Comparison of ENCODE assay signal across 12 cellular contexts in the genomic region with DNA sequence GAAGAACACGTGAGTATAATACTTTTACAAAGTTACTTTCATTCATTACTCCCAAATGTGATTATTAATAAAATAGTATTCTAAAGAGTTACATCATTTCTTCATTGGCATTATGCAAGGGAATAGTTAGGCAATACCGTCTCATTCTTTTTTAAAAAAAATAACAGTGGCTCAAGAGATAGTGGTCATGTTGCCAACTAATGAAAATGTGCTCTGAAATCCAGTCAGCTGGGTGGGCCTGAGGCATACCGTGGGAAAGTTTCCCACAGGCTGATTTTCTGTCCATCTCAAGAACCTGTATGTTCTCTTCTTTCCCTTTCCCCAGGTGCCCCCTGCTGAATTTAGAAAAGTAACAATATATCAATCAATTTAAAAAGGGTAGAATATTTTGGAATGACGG. TPM values are rescaled to one million over a fixed set of nuclear protein-coding genes. Genes with fewer than 3 reads are reported as not detected.
DNase-seq lines count a peak whose midpoint lies in the region; ATAC-seq and TF ChIP-seq lines count a peak whose summit lies in the region.
"Had no signal": no experiment of that assay in that cellular context is flagged by ENCODE, and none has a peak within 500 bp of the region (broad histone marks: within the 10 kb centered on the region; RNA-seq: fewer than 3 reads in every experiment).

No MANE protein-coding gene starts in this region.

- H2BK120ac ChIP-seq in IMR-90 (ENCODE audit: low read depth, low read length) (no peak overlapping the region), mesenchymal stem cell (ENCODE audit: low read depth, low read length) (no peak overlapping the region)

- H2BK15ac ChIP-seq in IMR-90 (ENCODE audit: low read depth, low read length) (no peak overlapping the region), mesenchymal stem cell (ENCODE audit: low read depth, poor library complexity, severe bottlenecking) (no peak overlapping the region)

- no peak overlapping the region for H2BK12ac ChIP-seq in mesenchymal stem cell (ENCODE audit: low read length in 2 of 2)

- H2BK20ac ChIP-seq in IMR-90 (ENCODE audit: low read depth, low read length), result no peak overlapping the region

- WGBS in IMR-90 (ENCODE audit: extremely low coverage in 2 of 2, insufficient read length in 1 of 2), 2 experiments, result no CpG with 5 or more reads among the region's 4 CpGs
- 95% methylated on average over 3 of the region's 4 CpGs for WGBS in mesenchymal stem cell

- H2BK5ac ChIP-seq in IMR-90 (ENCODE audit: low read depth, low read length, poor library complexity, severe bottlenecking) (no peak overlapping the region), mesenchymal stem cell (ENCODE audit: low read depth, low read length, poor library complexity, severe bottlenecking) (no peak overlapping the region)

- no peak overlapping the region for H4K91ac ChIP-seq in IMR-90 (ENCODE audit: insufficient read depth, low read depth, low read length)
- H4K91ac ChIP-seq in mesenchymal stem cell (ENCODE audit: low read length), result no peak overlapping the region

- H3K9me1 ChIP-seq in IMR-90 (ENCODE audit: insufficient read depth, low read length), result peaks cover 7% of the 10 kb centered on the region

- ATAC-seq in IMR-90 (ENCODE audit: low read depth) (no peak), GM19452 (IDR thresholded peaks at IDR 0.05; ENCODE audit: unreplicated experiment) (no peak)
- ATAC-seq in naive thymus-derived CD4-positive, alpha-beta T cell, result no peak
- no peak for ATAC-seq in stimulated activated effector memory CD8-positive, alpha-beta T cell treated with anti-CD3 and anti-CD28 coated beads, Interleukin-12 subunit alpha, Interleukin-12 subunit beta, amount 100 ng/mL, for 72 hours

- intact Hi-C loops in IMR-90 (cut with micrococcal nuclease), result loop anchor here (2.0 kb wide), 1 partner anchor 118 kb away; no protein-coding TSS in a partner anchor
- intact Hi-C loops in dorsolateral prefrontal cortex (cut with DNase I), result no loop called here
- intact Hi-C loops in naive thymus-derived CD4-positive, alpha-beta T cell (cut with micrococcal nuclease), result loop anchor here (1.0 to 5.0 kb wide), 3 partner anchors 14 to 117 kb away; no protein-coding TSS in a partner anchor

- H3K56ac ChIP-seq in IMR-90 (ENCODE audit: extremely low read depth, insufficient read depth, low read length), result no peak overlapping the region

- no peaks in the 10 kb centered on the region for H3K27me3 ChIP-seq in ACC112 (ENCODE audit: insufficient read depth, low read length)
- H3K27me3 ChIP-seq in IMR-90 (ENCODE audit: control insufficient read depth, insufficient read depth, low read length), result no peaks in the 10 kb centered on the region
- H3K27me3 ChIP-seq in dorsolateral prefrontal cortex, result no peaks in the 10 kb centered on the region
- H3K27me3 ChIP-seq in mesenchymal stem cell (ENCODE audit: control insufficient read depth in 1 of 2, insufficient read depth in 1 of 2, low read length in 2 of 2), result no peaks in the 10 kb centered on the region
- no peaks in the 10 kb centered on the region for H3K27me3 ChIP-seq in naive thymus-derived CD4-positive, alpha-beta T cell (ENCODE audit: control insufficient read depth in 2 of 2, insufficient read depth in 2 of 2, low read length in 2 of 2)

- no peak for TF ChIP-seq RAD21 in IMR-90 (IDR thresholded peaks at IDR 0.05; ENCODE audit: low read length)

- no peaks in the 10 kb centered on the region for H3K9me3 ChIP-seq in IMR-90 (ENCODE audit: control insufficient read depth, insufficient read depth, low read length)
- H3K9me3 ChIP-seq in mesenchymal stem cell (ENCODE audit: control insufficient read depth, low read length), result no peaks in the 10 kb centered on the region
- H3K9me3 ChIP-seq in naive thymus-derived CD4-positive, alpha-beta T cell (ENCODE audit: control insufficient read depth in 2 of 3, low read length in 3 of 3), result no peaks in the 10 kb centered on the region

- no peak overlapping the region for H3K4me3 Mint-ChIP-seq in naive thymus-derived CD4-positive, alpha-beta T cell
- no peak overlapping the region for H3K4me3 Mint-ChIP-seq in stimulated activated effector memory CD8-positive, alpha-beta T cell treated with anti-CD3 and anti-CD28 coated beads, Interleukin-12 subunit alpha, Interleukin-12 subunit beta, amount 100 ng/mL, for 72 hours

- no peaks in the 10 kb centered on the region for H3K9me3 Mint-ChIP-seq in naive thymus-derived CD4-positive, alpha-beta T cell
- no peaks in the 10 kb centered on the region for H3K9me3 Mint-ChIP-seq in stimulated activated effector memory CD8-positive, alpha-beta T cell treated with anti-CD3 and anti-CD28 coated beads, Interleukin-12 subunit alpha, Interleukin-12 subunit beta, amount 100 ng/mL, for 72 hours

- dilution Hi-C loops in IMR-90 (cut with HindIII; ENCODE audit: low sequenced_read_pairs, unreplicated experiment), result no loop called here

- peaks cover 10 to 40% (median 17%) of the 10 kb centered on the region in 5 donors for H3K36me3 Mint-ChIP-seq in naive thymus-derived CD4-positive, alpha-beta T cell
- H3K36me3 Mint-ChIP-seq in stimulated activated effector memory CD8-positive, alpha-beta T cell treated with anti-CD3 and anti-CD28 coated beads, Interleukin-12 subunit alpha, Interleukin-12 subunit beta, amount 100 ng/mL, for 72 hours, result peaks cover 98% of the 10 kb centered on the region

- H2AK5ac ChIP-seq in IMR-90 (ENCODE audit: low read depth, low read length) (no peak overlapping the region), mesenchymal stem cell (ENCODE audit: low read length, severe bottlenecking) (no peak overlapping the region)

- peak; percentile 61 for DNase-seq in IMR-90
- DNase-seq in dorsolateral prefrontal cortex, result no peak
- DNase-seq in mesenchymal stem cell, result peak; percentile 16
- DNase-seq in naive thymus-derived CD4-positive, alpha-beta T cell, result no peak
- DNase-seq in stimulated activated effector memory CD8-positive, alpha-beta T cell treated with anti-CD3 and anti-CD28 coated beads, Interleukin-12 subunit alpha, Interleukin-12 subunit beta, amount 100 ng/mL, for 72 hours (ENCODE audit: low spot score in 2 of 2), result no peak
- DNase-seq in C1 segment of cervical spinal cord (lab: John Stamatoyannopoulos, UW), result no peak
- DNase-seq: activated CD4-positive, CD25-positive, alpha-beta regulatory T cell; activated T-cell treated with anti-CD3 and anti-CD28 coated beads, Interleukin-2, amount 50 U/mL, for 1 hour; DMS79; NCI-H2081 had no signal

- peaks cover 10% of the 10 kb centered on the region for H4K20me1 ChIP-seq in IMR-90 (ENCODE audit: insufficient read depth, low read length)

- no peak overlapping the region for H4K8ac ChIP-seq in IMR-90 (ENCODE audit: low read depth in 2 of 2, low read length in 2 of 2)
- H4K8ac ChIP-seq in mesenchymal stem cell (ENCODE audit: low read length), result no peak overlapping the region

- no peaks in the 10 kb centered on the region for H3K79me2 ChIP-seq in ACC112 (ENCODE audit: control insufficient read depth, insufficient read depth, low read length, unreplicated experiment)

- H3K4me3 ChIP-seq in ACC112 (ENCODE audit: low read depth, low read length) (no peak overlapping the region), IMR-90 (ENCODE audit: insufficient read depth, low read depth, low read length) (no peak overlapping the region), dorsolateral prefrontal cortex (peak overlapping the region in 12 of 59 donors; percentile 0 to 32 (median 16)), mesenchymal stem cell (ENCODE audit: insufficient read depth in 1 of 2, low read depth in 1 of 2, low read length in 2 of 2) (no peak overlapping the region)
- no peak overlapping the region for H3K4me3 ChIP-seq in naive thymus-derived CD4-positive, alpha-beta T cell (ENCODE audit: low read length)

- no peak overlapping the region for H2AFZ ChIP-seq in ACC112 (ENCODE audit: low read length, unreplicated experiment)
- no peak overlapping the region for H2AFZ ChIP-seq in IMR-90 (replicated peaks; ENCODE audit: low read length, poor library complexity)
- no peak overlapping the region for H2AFZ ChIP-seq in mesenchymal stem cell (ENCODE audit: low read depth, low read length)

- H3K27ac ChIP-seq in ACC112 (ENCODE audit: low read depth, low read length) (peak overlapping the region; percentile 22; the same call in 1 of the 2 replicates), IMR-90 (ENCODE audit: insufficient read depth, low read length) (no peak overlapping the region), dorsolateral prefrontal cortex (peak overlapping the region in 58 of 59 donors; percentile 52 to 95 (median 84)), mesenchymal stem cell (ENCODE audit: low read length, poor library complexity, severe bottlenecking) (no peak overlapping the region)
- H3K27ac ChIP-seq in naive thymus-derived CD4-positive, alpha-beta T cell (ENCODE audit: low read depth, low read length), result no peak overlapping the region

- no peaks in the 10 kb centered on the region for H3K27me3 Mint-ChIP-seq in naive thymus-derived CD4-positive, alpha-beta T cell

- no peak overlapping the region for H4K5ac ChIP-seq in IMR-90 (ENCODE audit: low read depth, low read length)

- H3K4me2 ChIP-seq in IMR-90 (ENCODE audit: low read depth, low read length), result no peak overlapping the region
- H3K4me2 ChIP-seq in mesenchymal stem cell (ENCODE audit: low read length, poor library complexity, severe bottlenecking), result no peak overlapping the region

- H3K9ac ChIP-seq in IMR-90 (ENCODE audit: low read depth, low read length), result no peak overlapping the region
- H3K9ac ChIP-seq in mesenchymal stem cell (ENCODE audit: low read length), result no peak overlapping the region

- peaks cover 12% of the 10 kb centered on the region for H3K4me1 ChIP-seq in ACC112 (ENCODE audit: control insufficient read depth, insufficient read depth, low read length, unreplicated experiment)
- H3K4me1 ChIP-seq in IMR-90 (ENCODE audit: control insufficient read depth, insufficient read depth, low read length), result no peaks in the 10 kb centered on the region
- no peaks in the 10 kb centered on the region for H3K4me1 ChIP-seq in mesenchymal stem cell (ENCODE audit: control insufficient read depth, insufficient read depth, low read depth, low read length)
- no peaks in the 10 kb centered on the region for H3K4me1 ChIP-seq in naive thymus-derived CD4-positive, alpha-beta T cell (ENCODE audit: control insufficient read depth in 2 of 2, insufficient read depth in 2 of 2, low read length in 2 of 2)

- no peak overlapping the region for H3K14ac ChIP-seq in IMR-90 (replicated peaks; ENCODE audit: low read depth, low read length)
- H3K14ac ChIP-seq in mesenchymal stem cell (ENCODE audit: low read length in 2 of 2), result no peak overlapping the region

- H2AK9ac ChIP-seq in IMR-90 (replicated peaks; ENCODE audit: low read depth, low read length, poor library complexity), result no peak overlapping the region

- H3K27ac Mint-ChIP-seq in naive thymus-derived CD4-positive, alpha-beta T cell, result peak overlapping the region in 1 of 9 donors; percentile 57
- H3K27ac Mint-ChIP-seq in stimulated activated effector memory CD8-positive, alpha-beta T cell treated with anti-CD3 and anti-CD28 coated beads, Interleukin-12 subunit alpha, Interleukin-12 subunit beta, amount 100 ng/mL, for 72 hours, result no peak overlapping the region

- POLR2A ChIA-PET in IMR-90 (lab: Charles Lee; ENCODE audit: unreplicated experiment), result no interaction called here
- POLR2A ChIA-PET in naive thymus-derived CD4-positive, alpha-beta T cell (lab: Charles Lee), result no interaction called here

- in situ Hi-C loops in IMR-90 (cut with MboI; ENCODE audit: low sequenced_read_pairs), result no loop called here

- CTCF ChIA-PET in IMR-90 (lab: Yijun Ruan, JAX), result no interaction called here
- CTCF ChIA-PET in naive thymus-derived CD4-positive, alpha-beta T cell (lab: Charles Lee), result no interaction called here

- H3K36me3 ChIP-seq in ACC112 (ENCODE audit: insufficient read depth, low read length) (peaks cover 35% of the 10 kb centered on the region), IMR-90 (ENCODE audit: control insufficient read depth, insufficient read depth, low read length) (peaks cover 16% of the 10 kb centered on the region), mesenchymal stem cell (ENCODE audit: control insufficient read depth in 1 of 2, insufficient read depth in 2 of 2, low read depth in 1 of 2, low read length in 2 of 2) (peaks cover 12 to 89% of the 10 kb centered on the region in 2 experiments)
- peaks cover 5 to 65% (median 9%) of the 10 kb centered on the region in 3 experiments for H3K36me3 ChIP-seq in naive thymus-derived CD4-positive, alpha-beta T cell (ENCODE audit: control insufficient read depth in 2 of 3, insufficient read depth in 3 of 3, low read length in 3 of 3)

- no peak for TF ChIP-seq CTCF in IMR-90 (conservative IDR thresholded peaks at IDR 0.05; ENCODE audit: low read depth, low read length)
- TF ChIP-seq CTCF in dorsolateral prefrontal cortex (IDR thresholded peaks at IDR 0.05 in 54 of 56, conservative IDR thresholded peaks at IDR 0.05 in 2 of 56; ENCODE audit: low read depth in 1 of 56, partially characterized antibody in 56 of 56), result no peak

- peaks cover 0 to 11% (median 7%) of the 10 kb centered on the region in 7 donors for H3K4me1 Mint-ChIP-seq in naive thymus-derived CD4-positive, alpha-beta T cell
- peaks cover 11% of the 10 kb centered on the region for H3K4me1 Mint-ChIP-seq in stimulated activated effector memory CD8-positive, alpha-beta T cell treated with anti-CD3 and anti-CD28 coated beads, Interleukin-12 subunit alpha, Interleukin-12 subunit beta, amount 100 ng/mL, for 72 hours

- no peak overlapping the region for H3K18ac ChIP-seq in IMR-90 (ENCODE audit: low read depth, low read length)
- no peak overlapping the region for H3K18ac ChIP-seq in mesenchymal stem cell (ENCODE audit: low read depth in 1 of 2, low read length in 2 of 2)

- TF ChIP-seq POLR2A in IMR-90 (IDR thresholded peaks at IDR 0.05; ENCODE audit: low read depth, low read length), result no peak

- H3K4ac ChIP-seq in IMR-90 (ENCODE audit: low read depth, low read length) (no peak overlapping the region), mesenchymal stem cell (ENCODE audit: low read depth in 1 of 2, low read length in 2 of 2) (no peak overlapping the region)

- peaks cover 28 to 42% of the 10 kb centered on the region in 2 experiments for H3K79me1 ChIP-seq in IMR-90 (ENCODE audit: low read depth in 1 of 2, low read length in 2 of 2)
- peaks cover 14% of the 10 kb centered on the region for H3K79me1 ChIP-seq in mesenchymal stem cell (replicated peaks; ENCODE audit: low read length, poor library complexity, severe bottlenecking)

- BruUV-seq in IMR-90 (replicated peaks; lab: Mats Ljungman, UMichigan), result no TSS peak

- no peak overlapping the region for H3K23ac ChIP-seq in IMR-90 (ENCODE audit: low read depth, low read length)
- H3K23ac ChIP-seq in mesenchymal stem cell (ENCODE audit: low read length in 2 of 2), result no peak overlapping the region

RNA-seq across cellular contexts. Expression of a gene that starts 40.8 kb away (rescaled TPM):
- total RNA-seq in IMR-90 (2012; rRNA removed) (0.28 and 0.36 TPM in 2 replicates), dorsolateral prefrontal cortex (1 to 10 TPM; 1.1 to 8.3 (median 3.9) TPM)
- polyA plus RNA-seq in IMR-90 (2012; rRNA removed), result 0.34 and 0.50 TPM in 2 replicates
- 0.60 and 0.67 TPM in 2 replicates for polyA plus RNA-seq in IMR-90 (2012; cell fraction: cytosol; rRNA removed)
- 0.73 and 1.1 TPM in 2 replicates for polyA plus RNA-seq in IMR-90 (2012; cell fraction: nucleus; rRNA removed; ENCODE audit: low replicate concordance)
- polyA plus RNA-seq in mesenchymal stem cell (2013, experiment 1 of 2), result 0.43 TPM
- polyA plus RNA-seq in mesenchymal stem cell (2013, experiment 2 of 2), result 0.29 TPM
- 1 to 10 TPM in 2 of 5 experiments, under 1 TPM in 3; 0.32 to 2.6 (median 0.61) TPM for total RNA-seq in naive thymus-derived CD4-positive, alpha-beta T cell
- polyA plus RNA-seq in naive thymus-derived CD4-positive, alpha-beta T cell, result 1 to 10 TPM; 1.4 to 1.9 TPM

RNA-seq across cellular contexts. Expression of a gene that starts 47.3 kb away (rescaled TPM):
- total RNA-seq in IMR-90 (2012; rRNA removed), result 55.2 and 71.4 TPM in 2 replicates
- polyA plus RNA-seq in IMR-90 (2012; rRNA removed), result 45.9 and 62.6 TPM in 2 replicates
- 13.2 and 14.4 TPM in 2 replicates for polyA plus RNA-seq in IMR-90 (2012; cell fraction: cytosol; rRNA removed)
- polyA plus RNA-seq in IMR-90 (2012; cell fraction: nucleus; rRNA removed; ENCODE audit: low replicate concordance), result 65.9 and 496 TPM in 2 replicates
- 100 to 1,000 TPM; 195 to 408 (median 303) TPM for total RNA-seq in dorsolateral prefrontal cortex
- 39.0 TPM for polyA plus RNA-seq in mesenchymal stem cell (2013, experiment 1 of 2)
- 39.1 TPM for polyA plus RNA-seq in mesenchymal stem cell (2013, experiment 2 of 2)
- 100 to 1,000 TPM in 4 of 5 experiments, 10 to 100 TPM in 1; 85.4 to 211 (median 180) TPM for total RNA-seq in naive thymus-derived CD4-positive, alpha-beta T cell
- 10 to 100 TPM; 42.5 to 49.4 TPM for polyA plus RNA-seq in naive thymus-derived CD4-positive, alpha-beta T cell

Comparison
In these comparisons a context has a peak if more than half of its experiments do, and no peak if none do; other contexts are left out.
1. H3K27ac ChIP-seq: peak in ACC112 (single experiment) and dorsolateral prefrontal cortex (58 of 59); none in IMR-90 (single experiment), mesenchymal stem cell (single experiment) and naive thymus-derived CD4-positive, alpha-beta T cell (single experiment).
2. DNase-seq: peak in IMR-90 (single experiment) and mesenchymal stem cell (single experiment); none in dorsolateral prefrontal cortex (0 of 10), naive thymus-derived CD4-positive, alpha-beta T cell (0 of 9), stimulated activated effector memory CD8-positive, alpha-beta T cell treated with anti-CD3 and anti-CD28 coated beads, Interleukin-12 subunit alpha, Interleukin-12 subunit beta, amount 100 ng/mL, for 72 hours (0 of 2) and C1 segment of cervical spinal cord (0 of 14).
3. intact Hi-C loops: an anchor here in IMR-90 (2.0 kb wide) and naive thymus-derived CD4-positive, alpha-beta T cell (1.0 to 5.0 kb wide); none called in dorsolateral prefrontal cortex.